Comparison of ENCODE assay signal across 11 cellular contexts in the genomic region with DNA sequence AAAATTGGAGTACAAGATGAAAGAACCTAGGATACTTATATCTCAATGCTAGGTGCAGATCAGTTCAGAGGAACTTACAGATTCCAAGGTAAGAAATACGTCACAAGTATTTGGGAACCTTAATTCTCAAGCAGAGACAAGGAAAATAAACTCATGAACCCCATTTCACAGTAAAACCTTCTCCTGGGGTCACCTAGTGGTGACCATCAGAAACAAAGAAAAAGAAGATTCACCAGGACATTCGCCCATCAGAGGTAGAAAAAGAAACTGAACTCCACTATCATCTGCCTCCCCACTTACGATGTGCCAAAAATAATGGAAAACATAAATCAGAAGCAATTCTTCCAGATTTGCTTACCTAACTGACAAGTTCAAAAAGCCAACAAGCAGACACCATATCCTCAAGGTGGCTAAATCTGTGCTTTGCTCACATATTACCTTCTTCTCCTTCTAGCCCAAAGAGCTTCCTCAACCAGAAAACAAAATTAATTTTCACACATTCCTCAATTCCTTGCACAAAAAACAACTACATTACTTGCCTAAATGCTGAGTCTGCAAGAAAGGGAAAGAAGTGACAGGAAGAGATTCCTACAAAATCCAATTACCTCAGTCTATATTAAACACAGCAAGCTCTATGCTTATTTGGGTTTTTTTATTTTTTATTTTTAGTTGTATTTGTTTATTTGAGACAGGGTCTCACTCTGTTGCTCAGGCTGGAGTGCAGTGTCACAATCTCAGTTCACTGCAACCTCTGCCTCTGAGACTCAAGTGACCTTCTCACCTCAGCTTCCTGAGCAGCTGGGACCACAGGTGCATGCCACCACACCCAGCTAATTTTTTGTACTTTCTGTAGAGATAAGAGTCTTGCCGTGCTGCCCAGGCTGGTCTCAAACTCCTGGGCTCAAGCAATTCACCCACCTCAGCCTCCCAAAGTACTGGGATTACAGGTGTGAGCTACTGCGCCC. TPM values are rescaled to one million over a fixed set of nuclear protein-coding genes. Genes with fewer than 3 reads are reported as not detected.
DNase-seq lines count a peak whose midpoint lies in the region; ATAC-seq, FAIRE-seq and TF ChIP-seq lines count a peak whose summit lies in the region.
"Had no signal": no experiment of that assay in that cellular context is flagged by ENCODE, and none has a peak within 500 bp of the region (broad histone marks: within the 10 kb centered on the region; RNA-seq: fewer than 3 reads in every experiment).

No MANE protein-coding gene starts in this region.

- no peaks in the 10 kb centered on the region for H3K79me2 ChIP-seq in OCI-LY7 (ENCODE audit: insufficient read depth, low read depth, low read length)

- peak; percentile 45 for TF ChIP-seq CTCF in A549 (IDR thresholded peaks at IDR 0.05)
- TF ChIP-seq CTCF in GM10248 (IDR thresholded peaks at IDR 0.05; ENCODE audit: control extremely low read depth, extremely low read depth, low read depth, missing control alignments), result peak; percentile 40
- TF ChIP-seq CTCF in OCI-LY7 (conservative IDR thresholded peaks at IDR 0.05; ENCODE audit: low read length), result peak; percentile 63
- peak; percentile 40 for TF ChIP-seq CTCF in fibroblast of mammary gland (conservative IDR thresholded peaks at IDR 0.05; ENCODE audit: control insufficient read depth, insufficient read depth, low read depth, low read length)

- TF ChIP-seq RAD21 in A549 (conservative IDR thresholded peaks at IDR 0.05 in 1 of 2, IDR thresholded peaks at IDR 0.05 in 1 of 2), result peak in 1 of 2 experiments; percentile 38; a peak in 2 of 5 replicates

- H3K9me3 ChIP-seq in A549 (no peaks in the 10 kb centered on the region), OCI-LY7 (ENCODE audit: low read length) (no peaks in the 10 kb centered on the region)

- 67% methylated on average over 5 of the region's 5 CpGs for WGBS in A549 (ENCODE audit: missing lambda C conversion rate)

- no TSS peak for BruUV-seq in OCI-LY7 (replicated peaks; lab: Mats Ljungman, UMichigan)

- no peaks in the 10 kb centered on the region for H3K27me3 Mint-ChIP-seq in stimulated activated naive B cell treated with anti-CD40 and anti-IgM and Interleukin-4, amounts not matched to agents 10 μg/mL and 1 μg/mL and 100 μg/mL, for 72 hours

- peaks cover 4 to 8% of the 10 kb centered on the region in 2 donors for H3K36me3 Mint-ChIP-seq in stimulated activated naive B cell treated with anti-CD40 and anti-IgM and Interleukin-4, amounts not matched to agents 10 μg/mL and 1 μg/mL and 100 μg/mL, for 72 hours
- H3K36me3 Mint-ChIP-seq: natural killer cell had no signal

- FAIRE-seq in A549 (lab: Jason Lieb, UNC), result no peak

- H3K4me1 Mint-ChIP-seq in stimulated activated naive B cell treated with anti-CD40 and anti-IgM and Interleukin-4, amounts not matched to agents 10 μg/mL and 1 μg/mL and 100 μg/mL, for 72 hours, result peaks cover 23 to 41% of the 10 kb centered on the region in 2 donors

- H3K4me3 Mint-ChIP-seq in stimulated activated naive B cell treated with anti-CD40 and anti-IgM and Interleukin-4, amounts not matched to agents 10 μg/mL and 1 μg/mL and 100 μg/mL, for 72 hours, result no peak overlapping the region

- H3K4me1 ChIP-seq in A549, result peaks cover 27% of the 10 kb centered on the region
- peaks cover 25% of the 10 kb centered on the region for H3K4me1 ChIP-seq in OCI-LY7 (ENCODE audit: insufficient read depth, low read length, poor library complexity, severe bottlenecking)

- 0 out of 3 replicates have a peak overlapping the region, but pooled peaks have one; percentile 2 for H3K4me2 ChIP-seq in A549
- H3K4me2 ChIP-seq in OCI-LY7 (ENCODE audit: low read length), result peak overlapping the region; percentile 30

- TF ChIP-seq POLR2A in A549 (IDR thresholded peaks at IDR 0.05; ENCODE audit: low read length), result no peak

- H3K9me2 ChIP-seq in OCI-LY7 (ENCODE audit: insufficient read depth, low read length), result no peaks in the 10 kb centered on the region

- no peaks in the 10 kb centered on the region for H4K20me1 ChIP-seq in OCI-LY7 (ENCODE audit: insufficient read depth, low read length)

- intact Hi-C loops in OCI-LY7 (cut with micrococcal nuclease; ENCODE audit: unreplicated experiment), result loop anchor here (5.0 kb wide), 2 partner anchors 53 to 93 kb away; no protein-coding TSS in a partner anchor

- no peaks in the 10 kb centered on the region for H3K36me3 ChIP-seq in OCI-LY7 (ENCODE audit: insufficient read depth, low read length)

- peak; percentile 25 to 26; a peak in 2 of 6 replicates for ATAC-seq in A549
- ATAC-seq in stimulated activated naive B cell treated with anti-CD40 and anti-IgM and Interleukin-4, amounts not matched to agents 10 μg/mL and 1 μg/mL and 100 μg/mL, for 72 hours (replicated peaks), result no peak
- no peak for ATAC-seq in GM21825 (IDR thresholded peaks at IDR 0.05; ENCODE audit: unreplicated experiment)
- ATAC-seq: natural killer cell had no signal

- peaks cover 0 to 1% of the 10 kb centered on the region in 2 donors for H3K9me3 Mint-ChIP-seq in stimulated activated naive B cell treated with anti-CD40 and anti-IgM and Interleukin-4, amounts not matched to agents 10 μg/mL and 1 μg/mL and 100 μg/mL, for 72 hours
- H3K9me3 Mint-ChIP-seq: natural killer cell had no signal

- H3K4me3 ChIP-seq in A549, result no peak overlapping the region
- no peak overlapping the region for H3K4me3 ChIP-seq in OCI-LY7 (ENCODE audit: low read depth, low read length, poor library complexity, severe bottlenecking)
- H3K4me3 ChIP-seq in fibroblast of mammary gland (ENCODE audit: control insufficient read depth, low read depth, low read length), result no peak overlapping the region

- POLR2A ChIA-PET in A549 (lab: Yijun Ruan, JAX), result no interaction called here
- POLR2A ChIA-PET in GM10248 (lab: Yijun Ruan, JAX), result no interaction called here
- POLR2A ChIA-PET in OCI-LY7 (lab: Charles Lee), result interaction anchor here (0.6 to 1.4 kb wide), 6 partner anchors 11 to 200 kb away, joined by 3 to 6 read pairs (median 3); no protein-coding TSS in a partner anchor

- H3K27ac ChIP-seq in A549 (no peak overlapping the region), OCI-LY7 (ENCODE audit: low read depth, low read length, poor library complexity, severe bottlenecking) (peak overlapping the region; percentile 4)

- CTCF ChIA-PET in A549 (lab: Yijun Ruan, JAX), result interaction anchor here (0.7 to 2.9 kb wide), 11 partner anchors 9 to 191 kb away, joined by 3 to 16 read pairs (median 3); partner anchors contain the start of gene IPO7
- CTCF ChIA-PET in GM10248 (lab: Yijun Ruan, JAX), result interaction anchor here (0.8 to 1.6 kb wide), 5 partner anchors 10 to 488 kb away, joined by 3 to 8 read pairs (median 3); no protein-coding TSS in a partner anchor
- CTCF ChIA-PET in OCI-LY7 (lab: Charles Lee; ENCODE audit: unreplicated experiment), result interaction anchor here (0.5 to 0.7 kb wide), 2 partner anchors 25 to 246 kb away, joined by 3 read pairs; no protein-coding TSS in a partner anchor

- no peak overlapping the region for H3K27ac Mint-ChIP-seq in stimulated activated naive B cell treated with anti-CD40 and anti-IgM and Interleukin-4, amounts not matched to agents 10 μg/mL and 1 μg/mL and 100 μg/mL, for 72 hours
- H3K27ac Mint-ChIP-seq: natural killer cell had no signal

- TF ChIP-seq EP300 in A549 (IDR thresholded peaks at IDR 0.05), result no peak

- H2AFZ ChIP-seq in OCI-LY7 (ENCODE audit: low read length), result no peak overlapping the region

- no peak for DNase-seq in A549 (ENCODE audit: low read depth in 1 of 2, low spot score in 1 of 2)
- DNase-seq in GM10248 (ENCODE audit: extremely low spot score), result no peak
- peak; percentile 60 for DNase-seq in OCI-LY7 (ENCODE audit: low spot score)
- DNase-seq in fibroblast of mammary gland (ENCODE audit: low read depth), result no peak
- no peak for DNase-seq in stimulated activated naive B cell treated with anti-CD40 and anti-IgM and Interleukin-4, amounts not matched to agents 10 μg/mL and 1 μg/mL and 100 μg/mL, for 72 hours
- DNase-seq in NCI-H2196 (lab: John Stamatoyannopoulos, UW; ENCODE audit: unreplicated experiment), result no peak
- DNase-seq in activated gamma-delta T cell (lab: John Stamatoyannopoulos, UW), result no peak
- DNase-seq: DND-41, foreskin melanocyte, natural killer cell had no signal

TF ChIP-seq in A549, 52 proteins besides CTCF, POLR2A, EP300 and RAD21:
- peak; percentile 95 for TF ChIP-seq MAFK (IDR thresholded peaks at IDR 0.05; ENCODE audit: partially characterized antibody)
- no peak for TF ChIP-seq TFCP2L1 (CRISPR knock-in tag; IDR thresholded peaks at IDR 0.05)
- TF ChIP-seq ZC3H11A (IDR thresholded peaks at IDR 0.05), result no peak

RNA-seq across cellular contexts. Expression of gene DENND5A, which starts 4.7 kb away (rescaled TPM):
- 88.7 and 120 TPM in 2 replicates for polyA plus RNA-seq in A549 (2011; rRNA removed)
- 93.3 and 114 TPM in 2 replicates for polyA plus RNA-seq in A549 (2012; cell fraction: cytosol; rRNA removed)
- polyA plus RNA-seq in A549 (2012; cell fraction: nucleus; rRNA removed), result 79.9 and 89.7 TPM in 2 replicates
- polyA plus RNA-seq in A549 (2017; fragmentation: RNase III; extraction: RNeasy Plus Mini Kit Qiagen cat#74134 plus additional on column Dnase treatment), result 35.7 to 41.5 TPM (median 36.6 TPM) in 3 replicates
- 241 and 328 TPM in 2 replicates for polyA minus RNA-seq in A549 (2011; rRNA and poly(A)+ RNA removed)
- total RNA-seq in OCI-LY7 (2014; rRNA removed; shearing (Covaris generic)), result 8.3 and 10.5 TPM in 2 replicates
- 4.0 and 5.1 TPM in 2 replicates for total RNA-seq in OCI-LY7 (2022)

RNA-seq across cellular contexts. Expression of gene TMEM41B, which starts 53.9 kb away (rescaled TPM):
- polyA plus RNA-seq in A549 (2011; rRNA removed), result 57.7 and 71.4 TPM in 2 replicates
- 30.9 and 40.0 TPM in 2 replicates for polyA plus RNA-seq in A549 (2012; cell fraction: cytosol; rRNA removed)
- 43.4 and 51.2 TPM in 2 replicates for polyA plus RNA-seq in A549 (2012; cell fraction: nucleus; rRNA removed)
- 38.6 to 51.6 TPM (median 47.0 TPM) in 3 replicates for polyA plus RNA-seq in A549 (2017; fragmentation: RNase III; extraction: RNeasy Plus Mini Kit Qiagen cat#74134 plus additional on column Dnase treatment)
- 23.1 and 25.4 TPM in 2 replicates for polyA minus RNA-seq in A549 (2011; rRNA and poly(A)+ RNA removed)
- total RNA-seq in OCI-LY7 (2014; rRNA removed; shearing (Covaris generic)), result 46.9 and 53.9 TPM in 2 replicates
- total RNA-seq in OCI-LY7 (2022), result 44.3 and 44.7 TPM in 2 replicates

Comparison
In these comparisons a context has a peak if more than half of its experiments do, and no peak if none do; other contexts are left out.
1. ATAC-seq: peak in A549 (2 of 2); none in stimulated activated naive B cell treated with anti-CD40 and anti-IgM and Interleukin-4, amounts not matched to agents 10 μg/mL and 1 μg/mL and 100 μg/mL, for 72 hours (0 of 2) and GM21825 (single experiment).
2. Peak in every context shown above with its lines, with median percentiles within 50 percentile points of each other: CTCF ChIP-seq.